Comparison of ENCODE assay signal across 34 cellular contexts in the genomic region with DNA sequence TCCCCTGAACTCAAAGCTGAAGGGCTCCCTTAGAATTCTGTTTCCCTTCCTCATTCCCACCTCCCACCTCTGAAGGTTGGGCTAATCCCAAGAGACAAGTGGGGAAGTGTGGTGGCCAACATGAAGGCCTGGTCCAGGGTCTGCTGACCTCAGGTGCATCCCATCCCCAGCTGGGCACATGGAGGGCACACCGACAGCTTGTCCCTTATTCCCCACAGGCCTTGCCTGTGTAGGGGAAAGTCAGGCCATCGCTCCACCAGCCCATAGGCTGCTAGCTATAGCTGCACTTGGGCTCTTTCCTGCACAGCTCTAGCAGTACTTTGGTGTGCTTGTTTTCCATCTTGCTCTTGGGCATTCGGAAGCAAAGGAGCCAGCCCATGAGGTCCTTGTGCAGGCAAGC.
A peak's percentile ranks its signal among the peaks of the same experiment; 100 is the strongest.
DNase-seq lines count a peak whose midpoint lies in the region; ATAC-seq and TF ChIP-seq lines count a peak whose summit lies in the region.
"Had no signal": no experiment of that assay in that cellular context is flagged by ENCODE, and none has a peak within 500 bp of the region (broad histone marks: within the 10 kb centered on the region; RNA-seq: fewer than 3 reads in every experiment).

No MANE protein-coding gene starts in this region.

- H3K36me3 Mint-ChIP-seq in stimulated activated effector memory CD8-positive, alpha-beta T cell treated with anti-CD3 and anti-CD28 coated beads, Interleukin-12 subunit alpha, Interleukin-12 subunit beta, amount 100 ng/mL, for 72 hours, result no peaks in the 10 kb centered on the region
- no peaks in the 10 kb centered on the region for H3K36me3 Mint-ChIP-seq in stimulated activated memory B cell treated with anti-CD40 and anti-IgM and Interleukin-4, amounts not matched to agents 10 μg/mL and 1 μg/mL and 100 μg/mL, for 72 hours
- H3K36me3 Mint-ChIP-seq: CD14-positive monocyte; CD4-positive, alpha-beta memory T cell; CD4-positive, CD25-positive, alpha-beta regulatory T cell; CD8-positive, alpha-beta memory T cell; CD8-positive, alpha-beta T cell had no signal

- no peak overlapping the region for H3K27ac Mint-ChIP-seq in stimulated activated effector memory CD8-positive, alpha-beta T cell treated with anti-CD3 and anti-CD28 coated beads, Interleukin-12 subunit alpha, Interleukin-12 subunit beta, amount 100 ng/mL, for 72 hours
- no peak overlapping the region for H3K27ac Mint-ChIP-seq in stimulated activated memory B cell treated with anti-CD40 and anti-IgM and Interleukin-4, amounts not matched to agents 10 μg/mL and 1 μg/mL and 100 μg/mL, for 72 hours
- H3K27ac Mint-ChIP-seq: B cell; CD14-positive monocyte; CD4-positive, alpha-beta memory T cell; CD4-positive, alpha-beta T cell; CD4-positive, CD25-positive, alpha-beta regulatory T cell; CD8-positive, alpha-beta memory T cell; CD8-positive, alpha-beta T cell had no signal

- no peaks in the 10 kb centered on the region for H3K27me3 ChIP-seq in spleen (replicated peaks in 1 of 7)
- H3K27me3 ChIP-seq in testis, result no peaks in the 10 kb centered on the region
- H3K27me3 ChIP-seq: BE2C; BLaER1; BLaER1 treated with 17β-estradiol and CSF1 and Interleukin-3, amounts not matched to agents 10 nM and 100 nM had no signal

- TF ChIP-seq CTCF in spleen (IDR thresholded peaks at IDR 0.05 in 8 of 11, conservative IDR thresholded peaks at IDR 0.05 in 3 of 11) (no peak), testis (IDR thresholded peaks at IDR 0.05) (no peak)

- H3K9me3 ChIP-seq in spleen, result peaks cover 0 to 31% (median 15%) of the 10 kb centered on the region in 8 donors
- no peaks in the 10 kb centered on the region for H3K9me3 ChIP-seq in testis
- H3K9me3 ChIP-seq: A549, BE2C, Caco-2 had no signal

- H3K4me3 ChIP-seq in spleen (no peak overlapping the region), testis (no peak overlapping the region)
- H3K4me3 ChIP-seq: A549; BLaER1; BLaER1 treated with 17β-estradiol and CSF1 and Interleukin-3, amounts not matched to agents 10 nM and 100 nM had no signal

- TF ChIP-seq POLR2A in spleen (IDR thresholded peaks at IDR 0.05) (no peak), testis (IDR thresholded peaks at IDR 0.05) (no peak)

- no peaks in the 10 kb centered on the region for H3K27me3 Mint-ChIP-seq in stimulated activated memory B cell treated with anti-CD40 and anti-IgM and Interleukin-4, amounts not matched to agents 10 μg/mL and 1 μg/mL and 100 μg/mL, for 72 hours
- H3K27me3 Mint-ChIP-seq: B cell; CD4-positive, alpha-beta memory T cell; CD4-positive, alpha-beta T cell; CD4-positive, CD25-positive, alpha-beta regulatory T cell; CD8-positive, alpha-beta memory T cell had no signal

- WGBS in spleen, 5 donors, result 70 to 95% (median 78%) methylated on average over 3 of the region's 3 CpGs
- 83 to 100% methylated on average over 3 of the region's 3 CpGs for WGBS in testis, 2 donors

- H3K4me1 ChIP-seq in spleen (no peaks in the 10 kb centered on the region), testis (no peaks in the 10 kb centered on the region)
- H3K4me1 ChIP-seq: A549; BE2C; BLaER1; BLaER1 treated with 17β-estradiol and CSF1 and Interleukin-3, amounts not matched to agents 10 nM and 100 nM; Caco-2 had no signal

- peaks cover 14% of the 10 kb centered on the region for H3K9me3 Mint-ChIP-seq in stimulated activated effector memory CD8-positive, alpha-beta T cell treated with anti-CD3 and anti-CD28 coated beads, Interleukin-12 subunit alpha, Interleukin-12 subunit beta, amount 100 ng/mL, for 72 hours
- no peaks in the 10 kb centered on the region for H3K9me3 Mint-ChIP-seq in stimulated activated memory B cell treated with anti-CD40 and anti-IgM and Interleukin-4, amounts not matched to agents 10 μg/mL and 1 μg/mL and 100 μg/mL, for 72 hours

- intact Hi-C loops in sciatic nerve (cut with DNase I) (no loop called here), spleen (cut with DNase I; ENCODE audit: low total_unique reads) (no loop called here), testis (cut with DNase I; ENCODE audit: low total_unique reads) (no loop called here)

- no peaks in the 10 kb centered on the region for H3K36me3 ChIP-seq in spleen
- H3K36me3 ChIP-seq in testis (ENCODE audit: low read depth, missing control alignments), result no peaks in the 10 kb centered on the region
- H3K36me3 ChIP-seq: BE2C; BLaER1; BLaER1 treated with 17β-estradiol and CSF1 and Interleukin-3, amounts not matched to agents 10 nM and 100 nM had no signal

- ATAC-seq in sciatic nerve (peak; percentile 20), HG02884 (IDR thresholded peaks at IDR 0.05; ENCODE audit: unreplicated experiment) (no peak)
- peak; percentile 32 for ATAC-seq in stimulated activated effector memory CD8-positive, alpha-beta T cell treated with anti-CD3 and anti-CD28 coated beads, Interleukin-12 subunit alpha, Interleukin-12 subunit beta, amount 100 ng/mL, for 72 hours
- ATAC-seq in stimulated activated memory B cell treated with anti-CD40 and anti-IgM and Interleukin-4, amounts not matched to agents 10 μg/mL and 1 μg/mL and 100 μg/mL, for 72 hours, result peak; percentile 6
- ATAC-seq: A549; CD8-positive, alpha-beta T cell had no signal

- H3K27ac ChIP-seq in spleen (no peak overlapping the region), testis (no peak overlapping the region)
- H3K27ac ChIP-seq: 22Rv1; A549; BLaER1; BLaER1 treated with 17β-estradiol and CSF1 and Interleukin-3, amounts not matched to agents 10 nM and 100 nM; C4-2B had no signal

- no peak overlapping the region for H3K4me3 Mint-ChIP-seq in stimulated activated effector memory CD8-positive, alpha-beta T cell treated with anti-CD3 and anti-CD28 coated beads, Interleukin-12 subunit alpha, Interleukin-12 subunit beta, amount 100 ng/mL, for 72 hours
- no peak overlapping the region for H3K4me3 Mint-ChIP-seq in stimulated activated memory B cell treated with anti-CD40 and anti-IgM and Interleukin-4, amounts not matched to agents 10 μg/mL and 1 μg/mL and 100 μg/mL, for 72 hours
- H3K4me3 Mint-ChIP-seq: B cell; CD14-positive monocyte; CD4-positive, alpha-beta memory T cell; CD4-positive, alpha-beta T cell; CD4-positive, CD25-positive, alpha-beta regulatory T cell; CD8-positive, alpha-beta memory T cell; CD8-positive, alpha-beta T cell had no signal

- no peaks in the 10 kb centered on the region for H3K4me1 Mint-ChIP-seq in stimulated activated effector memory CD8-positive, alpha-beta T cell treated with anti-CD3 and anti-CD28 coated beads, Interleukin-12 subunit alpha, Interleukin-12 subunit beta, amount 100 ng/mL, for 72 hours
- H3K4me1 Mint-ChIP-seq in stimulated activated memory B cell treated with anti-CD40 and anti-IgM and Interleukin-4, amounts not matched to agents 10 μg/mL and 1 μg/mL and 100 μg/mL, for 72 hours, result no peaks in the 10 kb centered on the region
- H3K4me1 Mint-ChIP-seq: B cell; CD14-positive monocyte; CD4-positive, alpha-beta memory T cell; CD4-positive, CD25-positive, alpha-beta regulatory T cell; CD8-positive, alpha-beta memory T cell had no signal

- DNase-seq in sciatic nerve (ENCODE audit: low spot score), result no peak
- DNase-seq in spleen, result peak; percentile 70
- no peak for DNase-seq in stimulated activated effector memory CD8-positive, alpha-beta T cell treated with anti-CD3 and anti-CD28 coated beads, Interleukin-12 subunit alpha, Interleukin-12 subunit beta, amount 100 ng/mL, for 72 hours (ENCODE audit: low spot score in 2 of 2)
- no peak for DNase-seq in testis
- DNase-seq in GDM1 (lab: John Stamatoyannopoulos, UW), result no peak
- no peak for DNase-seq in DMS79 (lab: John Stamatoyannopoulos, UW)
- DNase-seq: 8988T; ACHN; AML-193; BE2C; C1 segment of cervical spinal cord; Caco-2; Calu3; CD4-positive, alpha-beta memory T cell; CD4-positive, alpha-beta T cell; CD4-positive, CD25-positive, alpha-beta regulatory T cell; CD8-positive, alpha-beta memory T cell; CD8-positive, alpha-beta T cell; COR-L47; DMS 273 treated with DMSO at 0.1 percent for 48 hours; DMS153; DMS53; DMS79 treated with DMSO at 0.1 percent for 48 hours; DND-41; EL had no signal
